20 cellular contexts compared by ENCODE assay signal in the genomic region with DNA sequence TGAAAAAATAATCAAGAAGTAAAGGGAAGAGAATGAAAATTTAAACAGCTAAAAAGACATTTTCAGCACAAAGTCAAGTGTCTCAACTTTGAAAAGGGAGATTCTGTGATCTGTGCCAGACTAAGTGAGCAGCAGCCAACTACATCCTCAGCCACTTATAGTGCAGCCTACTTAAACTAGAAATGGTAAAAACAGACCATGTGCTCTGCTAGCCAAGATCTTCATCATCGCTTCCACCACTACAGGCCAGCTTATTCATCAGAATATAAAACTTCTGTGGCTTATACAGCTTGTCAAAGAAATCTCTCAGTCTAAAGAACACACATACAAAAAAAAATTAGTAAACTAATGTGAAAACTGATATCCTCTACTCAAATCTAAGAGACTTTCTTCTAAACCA.
DNase-seq lines count a peak whose midpoint lies in the region; ATAC-seq and TF ChIP-seq lines count a peak whose summit lies in the region.
"Had no signal": no experiment of that assay in that cellular context is flagged by ENCODE, and none has a peak within 500 bp of the region (broad histone marks: within the 10 kb centered on the region; RNA-seq: fewer than 3 reads in every experiment).

No MANE protein-coding gene starts in this region.

- H3K27me3 Mint-ChIP-seq in activated CD8-positive, alpha-beta memory T cell treated with anti-CD3 and anti-CD28 coated beads, Interleukin-2, amount 10 ng/mL, durations not matched to agents 7 days and 5 days, result no peaks in the 10 kb centered on the region
- H3K27me3 Mint-ChIP-seq in T-helper 17 cell, result no peaks in the 10 kb centered on the region
- H3K27me3 Mint-ChIP-seq in stimulated activated naive CD8-positive, alpha-beta T cell treated with anti-CD3 and anti-CD28 coated beads, Interleukin-15, Interleukin-2, amounts not matched to agents 100 ng/mL and 50 ng/mL, for 24 hours, result no peaks in the 10 kb centered on the region

- 45% methylated on average over 1 of the region's 1 CpG for WGBS in suprapubic skin

- no peak for DNase-seq in activated CD8-positive, alpha-beta memory T cell treated with anti-CD3 and anti-CD28 coated beads, Interleukin-2, amount 10 ng/mL, durations not matched to agents 7 days and 5 days
- no peak for DNase-seq in activated CD8-positive, alpha-beta memory T cell treated with anti-CD3 and anti-CD28 coated beads, Interleukin-2, amount 50 U/mL, for 4 hours
- DNase-seq in T-helper 17 cell (no peak), fibroblast of lung (ENCODE audit: low read depth in 2 of 2) (peak; percentile 48 to 53), amniotic stem cell (lab: John Stamatoyannopoulos, UW) (no peak), KBM-7 (no peak), suprapubic skin (ENCODE audit: low spot score in 2 of 2) (no peak)
- DNase-seq: activated CD4-positive, alpha-beta T cell treated with anti-CD3 and anti-CD28 coated beads for 48 hours; activated T-cell treated with anti-CD3 and anti-CD28 coated beads, Interleukin-2, amount 50 U/mL, for 48 hours; BE2C; left cardiac atrium; NCI-H187; NCI-H82; PC-3; SHP77 treated with DMSO at 0.1 percent for 48 hours; stimulated activated CD4-positive, alpha-beta T cell treated with anti-CD3 and anti-CD28 coated beads, Interleukin-2, amount 100 ng/mL, for 24 hours; stimulated activated naive CD4-positive, alpha-beta T cell had no signal

- H3K4me3 ChIP-seq in fibroblast of lung (replicated peaks in 1 of 4; ENCODE audit: control extremely low read depth in 1 of 4, insufficient read depth in 1 of 4, low read depth in 3 of 4, low read length in 4 of 4), result no peak overlapping the region
- H3K4me3 ChIP-seq in suprapubic skin, result no peak overlapping the region
- H3K4me3 ChIP-seq: A549, prostate gland had no signal

- no peaks in the 10 kb centered on the region for H3K9me3 ChIP-seq in T-helper 17 cell (ENCODE audit: control insufficient read depth, low read length, poor library complexity, severe bottlenecking)
- no peaks in the 10 kb centered on the region for H3K9me3 ChIP-seq in fibroblast of lung (ENCODE audit: control insufficient read depth, insufficient read depth, low read depth, low read length)
- no peaks in the 10 kb centered on the region for H3K9me3 ChIP-seq in suprapubic skin
- H3K9me3 ChIP-seq: A549, BE2C, prostate gland had no signal

- no peak overlapping the region for H3K27ac ChIP-seq in fibroblast of lung (ENCODE audit: insufficient read depth, low read length)
- no peak overlapping the region for H3K27ac ChIP-seq in suprapubic skin
- H3K27ac ChIP-seq: prostate gland had no signal

- H3K4me3 Mint-ChIP-seq in activated CD8-positive, alpha-beta memory T cell treated with anti-CD3 and anti-CD28 coated beads, Interleukin-2, amount 10 ng/mL, durations not matched to agents 7 days and 5 days, result no peak overlapping the region
- no peak overlapping the region for H3K4me3 Mint-ChIP-seq in T-helper 17 cell
- no peak overlapping the region for H3K4me3 Mint-ChIP-seq in stimulated activated naive CD8-positive, alpha-beta T cell treated with anti-CD3 and anti-CD28 coated beads, Interleukin-15, Interleukin-2, amounts not matched to agents 100 ng/mL and 50 ng/mL, for 24 hours

- CTCF ChIA-PET in activated CD8-positive, alpha-beta memory T cell treated with anti-CD3 and anti-CD28 coated beads, Interleukin-2, amount 10 ng/mL, durations not matched to agents 7 days and 5 days (lab: Charles Lee), result interaction anchor here (1.4 to 1.6 kb wide), 2 partner anchors 11 to 12 kb away, joined by 4 to 6 read pairs; no protein-coding TSS in a partner anchor

- H3K79me2 ChIP-seq in fibroblast of lung (ENCODE audit: control insufficient read depth, insufficient read depth, low read length), result no peaks in the 10 kb centered on the region

- no peak for TF ChIP-seq CTCF in fibroblast of lung (conservative IDR thresholded peaks at IDR 0.05 in 1 of 2, IDR thresholded peaks at IDR 0.05 in 1 of 2; ENCODE audit: low read depth in 1 of 2, low read length in 2 of 2)
- TF ChIP-seq CTCF in suprapubic skin (IDR thresholded peaks at IDR 0.05), result no peak

- H2AFZ ChIP-seq in fibroblast of lung (ENCODE audit: low read length), result no peak overlapping the region

- H3K27me3 ChIP-seq in fibroblast of lung (ENCODE audit: control insufficient read depth, insufficient read depth, low read length) (no peaks in the 10 kb centered on the region), suprapubic skin (no peaks in the 10 kb centered on the region)
- H3K27me3 ChIP-seq: BE2C had no signal

- no peaks in the 10 kb centered on the region for H4K20me1 ChIP-seq in fibroblast of lung (ENCODE audit: control insufficient read depth, extremely low read depth, insufficient read depth, low read length)

- peak; percentile 20 for ATAC-seq in activated CD8-positive, alpha-beta memory T cell treated with anti-CD3 and anti-CD28 coated beads, Interleukin-2, amount 10 ng/mL, durations not matched to agents 7 days and 5 days
- no peak for ATAC-seq in T-helper 17 cell
- ATAC-seq: A549, PC-3 had no signal

- TF ChIP-seq EP300 in suprapubic skin (IDR thresholded peaks at IDR 0.05), result no peak

- no peaks in the 10 kb centered on the region for H3K9me3 Mint-ChIP-seq in activated CD8-positive, alpha-beta memory T cell treated with anti-CD3 and anti-CD28 coated beads, Interleukin-2, amount 10 ng/mL, durations not matched to agents 7 days and 5 days (ENCODE audit: low read depth)
- H3K9me3 Mint-ChIP-seq in stimulated activated naive CD8-positive, alpha-beta T cell treated with anti-CD3 and anti-CD28 coated beads, Interleukin-15, Interleukin-2, amounts not matched to agents 100 ng/mL and 50 ng/mL, for 24 hours, result no peaks in the 10 kb centered on the region

- no peak overlapping the region for H3K9ac ChIP-seq in fibroblast of lung (ENCODE audit: insufficient read depth, low read length)

- peaks cover 8% of the 10 kb centered on the region for H3K36me3 ChIP-seq in fibroblast of lung (ENCODE audit: control insufficient read depth, insufficient read depth, low read length)
- peaks cover 46% of the 10 kb centered on the region for H3K36me3 ChIP-seq in suprapubic skin
- H3K36me3 ChIP-seq: BE2C, prostate gland had no signal

- TF ChIP-seq POLR2A in suprapubic skin (IDR thresholded peaks at IDR 0.05), result no peak

- H3K36me3 Mint-ChIP-seq in activated CD8-positive, alpha-beta memory T cell treated with anti-CD3 and anti-CD28 coated beads, Interleukin-2, amount 10 ng/mL, durations not matched to agents 7 days and 5 days, result peaks cover 51% of the 10 kb centered on the region
- H3K36me3 Mint-ChIP-seq in T-helper 17 cell (ENCODE audit: low read depth), result peaks cover 26% of the 10 kb centered on the region
- H3K36me3 Mint-ChIP-seq in stimulated activated naive CD8-positive, alpha-beta T cell treated with anti-CD3 and anti-CD28 coated beads, Interleukin-15, Interleukin-2, amounts not matched to agents 100 ng/mL and 50 ng/mL, for 24 hours (ENCODE audit: low read depth), result peaks cover 64% of the 10 kb centered on the region

- in situ Hi-C loops in KBM-7 (cut with MboI; ENCODE audit: low pct_unique_long_range_greater_than_20kb, low sequenced_read_pairs), result no loop called here

- H3K4me1 Mint-ChIP-seq in activated CD8-positive, alpha-beta memory T cell treated with anti-CD3 and anti-CD28 coated beads, Interleukin-2, amount 10 ng/mL, durations not matched to agents 7 days and 5 days, result peaks cover 3% of the 10 kb centered on the region
- peaks cover 26% of the 10 kb centered on the region for H3K4me1 Mint-ChIP-seq in T-helper 17 cell
- peaks cover 24% of the 10 kb centered on the region for H3K4me1 Mint-ChIP-seq in stimulated activated naive CD8-positive, alpha-beta T cell treated with anti-CD3 and anti-CD28 coated beads, Interleukin-15, Interleukin-2, amounts not matched to agents 100 ng/mL and 50 ng/mL, for 24 hours (ENCODE audit: low read depth)

- no peak overlapping the region for H3K4me2 ChIP-seq in fibroblast of lung (ENCODE audit: extremely low read depth, insufficient read depth, low read length)
- H3K4me2 ChIP-seq: A549 had no signal

- H3K4me1 ChIP-seq in fibroblast of lung (ENCODE audit: control insufficient read depth, extremely low read depth, insufficient read depth, low read length), result no peaks in the 10 kb centered on the region
- peaks cover 14% of the 10 kb centered on the region for H3K4me1 ChIP-seq in suprapubic skin
- H3K4me1 ChIP-seq: BE2C, prostate gland had no signal

- no peak overlapping the region for H3K27ac Mint-ChIP-seq in activated CD8-positive, alpha-beta memory T cell treated with anti-CD3 and anti-CD28 coated beads, Interleukin-2, amount 10 ng/mL, durations not matched to agents 7 days and 5 days
- H3K27ac Mint-ChIP-seq in T-helper 17 cell, result peak overlapping the region; percentile 56
- peak overlapping the region; percentile 78 for H3K27ac Mint-ChIP-seq in stimulated activated naive CD8-positive, alpha-beta T cell treated with anti-CD3 and anti-CD28 coated beads, Interleukin-15, Interleukin-2, amounts not matched to agents 100 ng/mL and 50 ng/mL, for 24 hours

Comparison
In these comparisons a context has a peak if more than half of its experiments do, and no peak if none do; other contexts are left out.
1. DNase-seq: peak in fibroblast of lung (2 of 2); none in activated CD8-positive, alpha-beta memory T cell treated with anti-CD3 and anti-CD28 coated beads, Interleukin-2, amount 10 ng/mL, durations not matched to agents 7 days and 5 days (single experiment), activated CD8-positive, alpha-beta memory T cell treated with anti-CD3 and anti-CD28 coated beads, Interleukin-2, amount 50 U/mL, for 4 hours (single experiment), T-helper 17 cell (0 of 3), amniotic stem cell (single experiment), KBM-7 (single experiment) and suprapubic skin (0 of 2).